In genomic region chr15:63598467-63599400, GRCh38 we compare ENCODE assay signal across 7 cellular contexts. TPM values are rescaled to one million over a fixed set of nuclear protein-coding genes. Genes with fewer than 3 reads are reported as not detected.
DNase-seq lines count a peak whose midpoint lies in the region; ATAC-seq, FAIRE-seq and TF ChIP-seq lines count a peak whose summit lies in the region.

No MANE protein-coding gene starts in this region.

- no TSS peak for BruUV-seq in HepG2 (replicated peaks; lab: Mats Ljungman, UMichigan)

- H3K4me2 ChIP-seq in HepG2 (ENCODE audit: low read depth, low read length): peak overlapping the region; percentile 99

- TF ChIP-seq CTCF in LNCaP clone FGC (IDR thresholded peaks at IDR 0.05; ENCODE audit: control insufficient read depth, extremely low read depth, insufficient read depth): no peak
- no peak for TF ChIP-seq CTCF in HepG2 (CRISPR knock-in tag; IDR thresholded peaks at IDR 0.05)

- H3K4me1 Mint-ChIP-seq in activated T-helper 1 cell treated with anti-CD3 and anti-CD28 coated beads, Interleukin-12 subunit alpha, Interleukin-12 subunit beta, Interleukin-2, Interleukin-4 antibody, amounts not matched to agents 30 ng/mL and 10 ng/mL and 1 ng/mL, durations not matched to agents 14 hours and 24 hours and 36 hours (ENCODE audit: low read depth): peaks cover 59% of the 10 kb centered on the region
- peaks cover 83% of the 10 kb centered on the region for H3K4me1 Mint-ChIP-seq in stimulated activated memory B cell treated with anti-CD40 and anti-IgM and Interleukin-4, amounts not matched to agents 10 μg/mL and 1 μg/mL and 100 μg/mL, for 72 hours

- H3K27ac ChIP-seq in HepG2 (ENCODE audit: extremely low read length, insufficient read depth, low read length): peak overlapping the region; percentile 83

- 17% methylated on average over 10 of the region's 12 CpGs for WGBS in HepG2 (ENCODE audit: low lambda C conversion rate)

- H2AFZ ChIP-seq in HepG2 (ENCODE audit: low read length): no peak overlapping the region

- no peaks in the 10 kb centered on the region for H3K79me2 ChIP-seq in HepG2 (ENCODE audit: insufficient read depth, low read length)

- H3K9ac ChIP-seq in HepG2 (ENCODE audit: insufficient read depth, low read depth, low read length): peak overlapping the region; percentile 83

- no peak for TF ChIP-seq POLR2A in HepG2 (IDR thresholded peaks at IDR 0.05; ENCODE audit: insufficient read depth in 1 of 2, low read depth in 2 of 2, low read length in 2 of 2)

- FAIRE-seq in HepG2 (lab: Jason Lieb, UNC): peak; percentile 66

- H3K36me3 ChIP-seq in HepG2 (replicated peaks in 1 of 2; ENCODE audit: control insufficient read depth in 1 of 2, insufficient read depth in 2 of 2, low read length in 2 of 2): peaks cover 2 to 5% of the 10 kb centered on the region in 2 experiments; a peak in 2 of 5 replicates

- TF ChIP-seq EP300 in HepG2 (IDR thresholded peaks at IDR 0.05; ENCODE audit: low read depth in 2 of 2, low read length in 2 of 2): no peak
- TF ChIP-seq EP300 in HepG2 (CRISPR knock-in tag; IDR thresholded peaks at IDR 0.05; ENCODE audit: borderline replicate concordance): no peak

- peak overlapping the region; percentile 86 for H3K4me3 ChIP-seq in LNCaP clone FGC (ENCODE audit: low read depth, low read length)
- H3K4me3 ChIP-seq in HepG2 (replicated peaks in 1 of 3; ENCODE audit: insufficient read depth in 1 of 3, low read depth in 2 of 3, low read length in 3 of 3): peak overlapping the region; percentile 61 to 88 (median 79); a peak in 5 of 6 replicates

- peak overlapping the region; percentile 82 for H3K4me3 Mint-ChIP-seq in activated T-helper 1 cell treated with anti-CD3 and anti-CD28 coated beads, Interleukin-12 subunit alpha, Interleukin-12 subunit beta, Interleukin-2, Interleukin-4 antibody, amounts not matched to agents 30 ng/mL and 10 ng/mL and 1 ng/mL, durations not matched to agents 14 hours and 24 hours and 36 hours
- H3K4me3 Mint-ChIP-seq in stimulated activated memory B cell treated with anti-CD40 and anti-IgM and Interleukin-4, amounts not matched to agents 10 μg/mL and 1 μg/mL and 100 μg/mL, for 72 hours: peak overlapping the region; percentile 82

- H3K27ac Mint-ChIP-seq in activated T-helper 1 cell treated with anti-CD3 and anti-CD28 coated beads, Interleukin-12 subunit alpha, Interleukin-12 subunit beta, Interleukin-2, Interleukin-4 antibody, amounts not matched to agents 30 ng/mL and 10 ng/mL and 1 ng/mL, durations not matched to agents 14 hours and 24 hours and 36 hours: peak overlapping the region; percentile 3
- H3K27ac Mint-ChIP-seq in stimulated activated memory B cell treated with anti-CD40 and anti-IgM and Interleukin-4, amounts not matched to agents 10 μg/mL and 1 μg/mL and 100 μg/mL, for 72 hours: peak overlapping the region; percentile 82

- H3K9me3 Mint-ChIP-seq in activated T-helper 1 cell treated with anti-CD3 and anti-CD28 coated beads, Interleukin-12 subunit alpha, Interleukin-12 subunit beta, Interleukin-2, Interleukin-4 antibody, amounts not matched to agents 30 ng/mL and 10 ng/mL and 1 ng/mL, durations not matched to agents 14 hours and 24 hours and 36 hours: no peaks in the 10 kb centered on the region
- no peaks in the 10 kb centered on the region for H3K9me3 Mint-ChIP-seq in stimulated activated memory B cell treated with anti-CD40 and anti-IgM and Interleukin-4, amounts not matched to agents 10 μg/mL and 1 μg/mL and 100 μg/mL, for 72 hours

- intact Hi-C loops in activated T-helper 1 cell treated with anti-CD3 and anti-CD28 coated beads, Interleukin-12 subunit alpha, Interleukin-12 subunit beta, Interleukin-2, Interleukin-4 antibody, amounts not matched to agents 30 ng/mL and 10 ng/mL and 1 ng/mL, durations not matched to agents 14 hours and 24 hours and 36 hours (cut with micrococcal nuclease): no loop called here
- intact Hi-C loops in HepG2 (cut with micrococcal nuclease; ENCODE audit: unreplicated experiment): loop anchor here (5.0 kb wide), 2 partner anchors 131 to 306 kb away; no protein-coding TSS in a partner anchor

- ATAC-seq in HepG2 (peak; percentile 57), GM18867 (IDR thresholded peaks at IDR 0.05; ENCODE audit: unreplicated experiment) (no peak), HG03159 (IDR thresholded peaks at IDR 0.05; ENCODE audit: unreplicated experiment) (no peak), HG02623 (IDR thresholded peaks at IDR 0.05; ENCODE audit: unreplicated experiment) (no peak)
- no peak for ATAC-seq in stimulated activated memory B cell treated with anti-CD40 and anti-IgM and Interleukin-4, amounts not matched to agents 10 μg/mL and 1 μg/mL and 100 μg/mL, for 72 hours

- no peaks in the 10 kb centered on the region; a peak in 1 of 5 replicates for H3K27me3 ChIP-seq in HepG2 (ENCODE audit: control insufficient read depth in 1 of 2, insufficient read depth in 2 of 2, low read length in 2 of 2)

- no peaks in the 10 kb centered on the region for H3K9me3 ChIP-seq in HepG2 (ENCODE audit: low read length)

- H3K27me3 Mint-ChIP-seq in activated T-helper 1 cell treated with anti-CD3 and anti-CD28 coated beads, Interleukin-12 subunit alpha, Interleukin-12 subunit beta, Interleukin-2, Interleukin-4 antibody, amounts not matched to agents 30 ng/mL and 10 ng/mL and 1 ng/mL, durations not matched to agents 14 hours and 24 hours and 36 hours (ENCODE audit: insufficient read depth): peaks cover 2% of the 10 kb centered on the region
- H3K27me3 Mint-ChIP-seq in stimulated activated memory B cell treated with anti-CD40 and anti-IgM and Interleukin-4, amounts not matched to agents 10 μg/mL and 1 μg/mL and 100 μg/mL, for 72 hours: no peaks in the 10 kb centered on the region

- no peaks in the 10 kb centered on the region for H4K20me1 ChIP-seq in HepG2 (ENCODE audit: insufficient read depth, low read length)

- CTCF ChIA-PET in HepG2 (lab: Yijun Ruan, JAX; ENCODE audit: low intra/inter-chr PET ratio, low total read pairs): interaction anchor here (1.3 to 2.0 kb wide), 2 partner anchors 111 to 131 kb away, joined by 4 to 9 read pairs; no protein-coding TSS in a partner anchor

- POLR2A ChIA-PET in HepG2 (lab: Yijun Ruan, JAX): interaction anchor here (0.8 to 4.3 kb wide), 11 partner anchors 12 to 564 kb away, joined by 3 to 31 read pairs (median 5); partner anchors contain the start of genes CIAO2A, PPIB and USP3

- DNase-seq in LNCaP clone FGC (ENCODE audit: low read depth): no peak
- DNase-seq in activated T-helper 1 cell treated with anti-CD3 and anti-CD28 coated beads, Interleukin-12 subunit alpha, Interleukin-12 subunit beta, Interleukin-2, Interleukin-4 antibody, amounts not matched to agents 30 ng/mL and 10 ng/mL and 1 ng/mL, durations not matched to agents 14 hours and 24 hours and 36 hours (ENCODE audit: low spot score): no peak
- DNase-seq in HepG2 (ENCODE audit: low spot score): peak; percentile 32

- peaks cover 25% of the 10 kb centered on the region for H3K36me3 Mint-ChIP-seq in activated T-helper 1 cell treated with anti-CD3 and anti-CD28 coated beads, Interleukin-12 subunit alpha, Interleukin-12 subunit beta, Interleukin-2, Interleukin-4 antibody, amounts not matched to agents 30 ng/mL and 10 ng/mL and 1 ng/mL, durations not matched to agents 14 hours and 24 hours and 36 hours (ENCODE audit: low read depth)
- peaks cover 14% of the 10 kb centered on the region for H3K36me3 Mint-ChIP-seq in stimulated activated memory B cell treated with anti-CD40 and anti-IgM and Interleukin-4, amounts not matched to agents 10 μg/mL and 1 μg/mL and 100 μg/mL, for 72 hours

- in situ Hi-C loops in HepG2 (cut with HindIII; ENCODE audit: extremely low pct_ligation_motif_present, low pct_unique_long_range_greater_than_20kb): no loop called here

- peaks cover 41% of the 10 kb centered on the region for H3K4me1 ChIP-seq in HepG2 (ENCODE audit: insufficient read depth, low read length)

- TF ChIP-seq RAD21 in HepG2 (CRISPR knock-in tag; IDR thresholded peaks at IDR 0.05): no peak

TF ChIP-seq in HepG2, 621 proteins besides CTCF, POLR2A, EP300 and RAD21 (continues in another document):
- TF ChIP-seq LCORL (IDR thresholded peaks at IDR 0.05): no peak
- TF ChIP-seq LCORL (CRISPR knock-in tag; IDR thresholded peaks at IDR 0.05): no peak
- TF ChIP-seq ZKSCAN1 (IDR thresholded peaks at IDR 0.05; ENCODE audit: low read length): peak; percentile 70
- TF ChIP-seq ZNF333 (CRISPR knock-in tag; IDR thresholded peaks at IDR 0.05; ENCODE audit: borderline replicate concordance): no peak
- TF ChIP-seq ELF4 (CRISPR knock-in tag; IDR thresholded peaks at IDR 0.05; ENCODE audit: borderline replicate concordance): no peak
- no peak for TF ChIP-seq ZNF30 (CRISPR knock-in tag; IDR thresholded peaks at IDR 0.05)

RNA-seq across cellular contexts. Expression of gene FBXL22, which starts 1.5 kb away (rescaled TPM):
- total RNA-seq in activated T-helper 1 cell treated with anti-CD3 and anti-CD28 coated beads, Interleukin-12 subunit alpha, Interleukin-12 subunit beta, Interleukin-2, Interleukin-4 antibody, amounts not matched to agents 30 ng/mL and 10 ng/mL and 1 ng/mL, durations not matched to agents 14 hours and 24 hours and 36 hours: 0.83 and 0.88 TPM in 2 replicates
- 0.20 and 0.33 TPM in 2 replicates for total RNA-seq in HepG2 (2016; rRNA removed; fragmentation: Illumina TruSeq; extraction: Trizol)
- total RNA-seq in HepG2 (2016; cell fraction: cytosol; rRNA removed; fragmentation: Illumina TruSeq; extraction: Trizol; ENCODE audit: low read depth): 0.44 and 0.71 TPM in 2 replicates
- total RNA-seq in HepG2 (2016; cell fraction: insoluble cytoplasmic fraction; rRNA removed; fragmentation: Illumina TruSeq; extraction: Trizol): 0.19 and 0.50 TPM in 2 replicates
- 0.52 and 0.59 TPM in 2 replicates for total RNA-seq in HepG2 (2016; cell fraction: membrane; rRNA removed; fragmentation: Illumina TruSeq; extraction: Trizol)
- total RNA-seq in HepG2 (2016; cell fraction: nucleus; rRNA removed; fragmentation: Illumina TruSeq; extraction: Trizol): 0.47 and 1.1 TPM in 2 replicates
- polyA plus RNA-seq in HepG2 (2011; rRNA removed): 0.09 and 0.15 TPM in 2 replicates
- 0.18 and 0.27 TPM in 2 replicates for polyA plus RNA-seq in HepG2 (2011; cell fraction: cytosol; rRNA removed)
- 0.43 and 0.68 TPM in 2 replicates for polyA plus RNA-seq in HepG2 (2011; cell fraction: nucleus; rRNA removed)
- 0.17 and 0.48 TPM in 2 replicates for polyA plus RNA-seq in HepG2 (2012)
- 0.26 and 0.31 TPM in 2 replicates for polyA plus RNA-seq in HepG2 (2016; cell fraction: cytosol; fragmentation: Illumina TruSeq; extraction: Trizol; ENCODE audit: low read depth)
- 0.45 and 0.47 TPM in 2 replicates for polyA plus RNA-seq in HepG2 (2016; cell fraction: insoluble cytoplasmic fraction; fragmentation: Illumina TruSeq; extraction: Trizol; ENCODE audit: low read depth)
- polyA plus RNA-seq in HepG2 (2016; cell fraction: membrane; fragmentation: Illumina TruSeq; extraction: Trizol; ENCODE audit: low read depth): 0.47 and 0.55 TPM in 2 replicates
- 0.40 and 1.6 TPM in 2 replicates for polyA plus RNA-seq in HepG2 (2016; cell fraction: nucleus; fragmentation: Illumina TruSeq; extraction: Trizol; ENCODE audit: insufficient read depth, low read depth)
- polyA minus RNA-seq in HepG2 (2011; rRNA and poly(A)+ RNA removed; ENCODE audit: low replicate concordance): 0.54 and 0.63 TPM in 2 replicates
- polyA minus RNA-seq in HepG2 (2011; cell fraction: cytosol; rRNA and poly(A)+ RNA removed): not detected in 2 replicates
- 0.99 and 1.2 TPM in 2 replicates for polyA minus RNA-seq in HepG2 (2011; cell fraction: nucleus; rRNA and poly(A)+ RNA removed)
